In genomic region chr22:44461614-44462013, GRCh38 we compare ENCODE assay signal across 23 cellular contexts. TPM values are rescaled to one million over a fixed set of nuclear protein-coding genes. Genes with fewer than 3 reads are reported as not detected.
A peak's percentile ranks its signal among the peaks of the same experiment; 100 is the strongest.
DNase-seq lines count a peak whose midpoint lies in the region; ATAC-seq and TF ChIP-seq lines count a peak whose summit lies in the region.
"Had no signal": no experiment of that assay in that cellular context is flagged by ENCODE, and none has a peak within 500 bp of the region (broad histone marks: within the 10 kb centered on the region; RNA-seq: fewer than 3 reads in every experiment).

No MANE protein-coding gene starts in this region.

- H3K4me1 ChIP-seq in testis: no peaks in the 10 kb centered on the region
- H3K4me1 ChIP-seq: BE2C, HAP-1 had no signal

- TF ChIP-seq CTCF in testis (IDR thresholded peaks at IDR 0.05): no peak

- ATAC-seq in left lobe of liver (no peak), GM21723 (IDR thresholded peaks at IDR 0.05; ENCODE audit: unreplicated experiment) (no peak)
- ATAC-seq: A549, GM12878 had no signal

- no peak for TF ChIP-seq POLR2A in testis (IDR thresholded peaks at IDR 0.05)

- no peaks in the 10 kb centered on the region for H3K27me3 ChIP-seq in testis
- H3K27me3 ChIP-seq: BE2C; BLaER1 treated with 17β-estradiol and CSF1 and Interleukin-3, amounts not matched to agents 10 nM and 100 nM had no signal

- H3K36me3 ChIP-seq in testis (ENCODE audit: low read depth, missing control alignments): no peaks in the 10 kb centered on the region
- H3K36me3 ChIP-seq: BE2C; BLaER1 treated with 17β-estradiol and CSF1 and Interleukin-3, amounts not matched to agents 10 nM and 100 nM; HAP-1 had no signal

- WGBS in testis, 2 donors: 79 to 97% methylated on average over 3 of the region's 3 CpGs

- no peaks in the 10 kb centered on the region for H3K9me3 ChIP-seq in testis
- H3K9me3 ChIP-seq: A549, BE2C, HAP-1 had no signal

- H3K4me3 ChIP-seq in testis: no peak overlapping the region
- H3K4me3 ChIP-seq: A549; BLaER1 treated with 17β-estradiol and CSF1 and Interleukin-3, amounts not matched to agents 10 nM and 100 nM; GM12878; HAP-1 had no signal

- peak; percentile 28 for DNase-seq in activated CD8-positive, alpha-beta memory T cell treated with anti-CD3 and anti-CD28 coated beads for 24 hours
- no peak for DNase-seq in activated CD8-positive, alpha-beta memory T cell treated with anti-CD3 and anti-CD28 coated beads, Interleukin-2, amount 50 U/mL, for 48 hours
- peak; percentile 11 for DNase-seq in left lobe of liver (ENCODE audit: low spot score)
- peak; percentile 4 for DNase-seq in testis
- no peak for DNase-seq in central memory CD4-positive, alpha-beta T cell
- no peak for DNase-seq in HuH-7.5 (ENCODE audit: low spot score)
- DNase-seq: 8988T; ACHN; AML-193; BE2C; CD4-positive, alpha-beta T cell; CD8-positive, alpha-beta memory T cell; DMS 273 treated with DMSO at 0.1 percent for 48 hours; DMS79; EL; GDM1; GOT3; HFFc6 had no signal

- H3K27ac ChIP-seq in testis: no peak overlapping the region
- H3K27ac ChIP-seq: A549; BLaER1 treated with 17β-estradiol and CSF1 and Interleukin-3, amounts not matched to agents 10 nM and 100 nM had no signal

- intact Hi-C loops in testis (cut with DNase I; ENCODE audit: low total_unique reads): no loop called here

RNA-seq across cellular contexts. Expression of gene RTL6, which starts 36.4 kb away (rescaled TPM):
- total RNA-seq in left lobe of liver (5.1 TPM), testis (10 to 100 TPM; 34.9 to 37.7 TPM)
- 33.7 TPM for polyA plus RNA-seq in testis (ENCODE audit: insufficient read depth, low read depth, low replicate concordance)

Comparison
In these comparisons a context has a peak if more than half of its experiments do, and no peak if none do; other contexts are left out.
1. DNase-seq: peak in activated CD8-positive, alpha-beta memory T cell treated with anti-CD3 and anti-CD28 coated beads for 24 hours (single experiment), left lobe of liver (single experiment) and testis (single experiment); none in activated CD8-positive, alpha-beta memory T cell treated with anti-CD3 and anti-CD28 coated beads, Interleukin-2, amount 50 U/mL, for 48 hours (single experiment), central memory CD4-positive, alpha-beta T cell (single experiment) and HuH-7.5 (single experiment).